In genomic region chr6:36123270-36124139, GRCh38 we compare ENCODE assay signal across 1 cellular context.
TF ChIP-seq lines count a peak whose summit lies in the region.

No MANE protein-coding gene starts in this region.

TF ChIP-seq in HepG2, 621 proteins besides CTCF, POLR2A, EP300 and RAD21 (continued from another document and continues in another):
- no peak for TF ChIP-seq ZNF225 (CRISPR knock-in tag; IDR thresholded peaks at IDR 0.05)
- no peak for TF ChIP-seq NBN (conservative IDR thresholded peaks at IDR 0.05)
- TF ChIP-seq PCBP2 (optimal IDR thresholded peaks at IDR 0.05; ENCODE audit: low read depth, low read length, poor library complexity, severe bottlenecking), result peak; percentile 96
- TF ChIP-seq LBX2 (CRISPR knock-in tag; IDR thresholded peaks at IDR 0.05; ENCODE audit: borderline replicate concordance), result no peak
- TF ChIP-seq SIN3B (IDR thresholded peaks at IDR 0.05; ENCODE audit: low read length), result no peak
- no peak for TF ChIP-seq JUN (CRISPR knock-in tag; IDR thresholded peaks at IDR 0.05)
- TF ChIP-seq ZNF766 (CRISPR knock-in tag; IDR thresholded peaks at IDR 0.05; ENCODE audit: borderline replicate concordance), result no peak
- no peak for TF ChIP-seq NFKBIZ (CRISPR knock-in tag; IDR thresholded peaks at IDR 0.05)
- no peak for TF ChIP-seq BRD4 (CRISPR knock-in tag; IDR thresholded peaks at IDR 0.05)
- TF ChIP-seq ZNF607 (CRISPR knock-in tag; IDR thresholded peaks at IDR 0.05; ENCODE audit: borderline replicate concordance), result no peak
- 0 out of 2 replicates have a peak, but pooled peaks have one; percentile 13 for TF ChIP-seq THAP11 (CRISPR knock-in tag; IDR thresholded peaks at IDR 0.05)
- no peak for TF ChIP-seq GZF1 (CRISPR knock-in tag; IDR thresholded peaks at IDR 0.05)
- TF ChIP-seq ZSCAN22 (CRISPR knock-in tag; IDR thresholded peaks at IDR 0.05), result no peak
- no peak for TF ChIP-seq ZMYM4 (CRISPR knock-in tag; IDR thresholded peaks at IDR 0.05)
- TF ChIP-seq ZSCAN25 (CRISPR knock-in tag; IDR thresholded peaks at IDR 0.05), result peak; percentile 98
- no peak for TF ChIP-seq KLF11 (CRISPR knock-in tag; IDR thresholded peaks at IDR 0.05)
- TF ChIP-seq NFE2 (CRISPR knock-in tag; IDR thresholded peaks at IDR 0.05), result no peak
- TF ChIP-seq HNF1A (IDR thresholded peaks at IDR 0.05; ENCODE audit: low read depth), result no peak
- TF ChIP-seq HNF1A (CRISPR knock-in tag; IDR thresholded peaks at IDR 0.05; ENCODE audit: borderline replicate concordance), result 0 out of 2 replicates have a peak, but pooled peaks have one; percentile 28
- TF ChIP-seq HOXA3 (CRISPR knock-in tag; IDR thresholded peaks at IDR 0.05), result no peak
- no peak; the same call in 1 of the 2 replicates for TF ChIP-seq PATZ1 (CRISPR knock-in tag; IDR thresholded peaks at IDR 0.05)
- peak; percentile 94 for TF ChIP-seq HNRNPK (IDR thresholded peaks at IDR 0.05; ENCODE audit: low read depth, low read length, poor library complexity, severe bottlenecking)
- no peak; the same call in 1 of the 2 replicates for TF ChIP-seq HNF1B (CRISPR knock-in tag; IDR thresholded peaks at IDR 0.05)
- TF ChIP-seq ASH2L (IDR thresholded peaks at IDR 0.05; ENCODE audit: insufficient read length, low read depth, low read length), result no peak
- 0 out of 2 replicates have a peak, but pooled peaks have one; percentile 26 for TF ChIP-seq MAX (IDR thresholded peaks at IDR 0.05)
- TF ChIP-seq ZFX (CRISPR knock-in tag; IDR thresholded peaks at IDR 0.05; ENCODE audit: low read depth), result 0 out of 2 replicates have a peak, but pooled peaks have one; percentile 36
- TF ChIP-seq ZBTB4 (CRISPR knock-in tag; IDR thresholded peaks at IDR 0.05; ENCODE audit: borderline replicate concordance), result no peak
- TF ChIP-seq SIX1 (CRISPR knock-in tag; IDR thresholded peaks at IDR 0.05; ENCODE audit: borderline replicate concordance), result no peak
- TF ChIP-seq SKI (IDR thresholded peaks at IDR 0.05; ENCODE audit: partially characterized antibody), result no peak
- 0 out of 2 replicates have a peak, but pooled peaks have one; percentile 0 for TF ChIP-seq KDM2A (CRISPR knock-in tag; IDR thresholded peaks at IDR 0.05; ENCODE audit: borderline replicate concordance, low read depth)
- 0 out of 2 replicates have a peak, but pooled peaks have one; percentile 16 for TF ChIP-seq MIXL1 (CRISPR knock-in tag; IDR thresholded peaks at IDR 0.05)
- no peak for TF ChIP-seq ZNF276 (CRISPR knock-in tag; IDR thresholded peaks at IDR 0.05; ENCODE audit: low read depth)
- no peak for TF ChIP-seq ZNF549 (CRISPR knock-in tag; IDR thresholded peaks at IDR 0.05)
- TF ChIP-seq MAFF (IDR thresholded peaks at IDR 0.05; ENCODE audit: low read depth, low read length), result no peak
- TF ChIP-seq TARDBP (CRISPR knock-in tag; IDR thresholded peaks at IDR 0.05), result 0 out of 2 replicates have a peak, but pooled peaks have one; percentile 38
- 0 out of 2 replicates have a peak, but pooled peaks have one; percentile 53 for TF ChIP-seq GTF3A (CRISPR knock-in tag; conservative IDR thresholded peaks at IDR 0.05)
- peak; percentile 27; the same call in 1 of the 2 replicates for TF ChIP-seq SALL1 (CRISPR knock-in tag; IDR thresholded peaks at IDR 0.05)
- TF ChIP-seq ZNF432 (CRISPR knock-in tag; IDR thresholded peaks at IDR 0.05; ENCODE audit: borderline replicate concordance), result no peak
- TF ChIP-seq CENPT (CRISPR knock-in tag; IDR thresholded peaks at IDR 0.05; ENCODE audit: low read depth), result no peak
- TF ChIP-seq NPAS2 (CRISPR knock-in tag; IDR thresholded peaks at IDR 0.05; ENCODE audit: borderline replicate concordance), result no peak
- TF ChIP-seq EHMT2 (IDR thresholded peaks at IDR 0.05; ENCODE audit: borderline replicate concordance, low read depth, low read length), result no peak
- no peak for TF ChIP-seq ZNF142 (CRISPR knock-in tag; IDR thresholded peaks at IDR 0.05)
